In genomic region chr19:9674669-9675357, GRCh38 we compare ENCODE assay signal across 8 cellular contexts. TPM values are rescaled to one million over a fixed set of nuclear protein-coding genes. Genes with fewer than 3 reads are reported as not detected.
A peak's percentile ranks its signal among the peaks of the same experiment; 100 is the strongest.
DNase-seq lines count a peak whose midpoint lies in the region; ATAC-seq and TF ChIP-seq lines count a peak whose summit lies in the region.

Gene ZNF562, minus strand, starts transcription at chr19:9675100. Its CDS starts 14,356 bp downstream, at chr19:9660744.

- ATAC-seq in GM18508 (IDR thresholded peaks at IDR 0.05; ENCODE audit: insufficient read depth, unreplicated experiment) = peak; percentile 48
- ATAC-seq in HG03135 (IDR thresholded peaks at IDR 0.05; ENCODE audit: unreplicated experiment) = peak; percentile 84
- peak; percentile 97 for ATAC-seq in left colon

- DNase-seq in NCI-H446 (lab: John Stamatoyannopoulos, UW) (peak; percentile 81 to 88), left colon (peak; percentile 89 to 94)
- peak; percentile 77 to 78 for DNase-seq in activated CD4-positive, alpha-beta T cell treated with anti-CD3 and anti-CD28 coated beads for 4 hours
- DNase-seq in stimulated activated CD4-positive, alpha-beta T cell treated with anti-CD3 and anti-CD28 coated beads, Interleukin-2, amount 100 ng/mL, for 24 hours = peak; percentile 85

- intact Hi-C loops in left colon (cut with DNase I, micrococcal nuclease) = no loop called here

- H3K27ac ChIP-seq in 22Rv1 (peak within 1 kb of the TSS; percentile 85), cingulate gyrus (ENCODE audit: low read depth, low read length) (peak within 1 kb of the TSS; percentile 98)

- no peak for TF ChIP-seq CTCF in 22Rv1 (IDR thresholded peaks at IDR 0.05)

RNA-seq across cellular contexts. Expression of gene ZNF562, which starts in this region (rescaled TPM):
- 10 to 100 TPM; 34.8 to 37.2 TPM for total RNA-seq in left colon

Comparison
In these comparisons a context has a peak if more than half of its experiments do, and no peak if none do; other contexts are left out.
1. Peak in every context shown above with its lines: DNase-seq, ATAC-seq and H3K27ac ChIP-seq.